ENCODE assay signal across 24 cellular contexts in the genomic region with DNA sequence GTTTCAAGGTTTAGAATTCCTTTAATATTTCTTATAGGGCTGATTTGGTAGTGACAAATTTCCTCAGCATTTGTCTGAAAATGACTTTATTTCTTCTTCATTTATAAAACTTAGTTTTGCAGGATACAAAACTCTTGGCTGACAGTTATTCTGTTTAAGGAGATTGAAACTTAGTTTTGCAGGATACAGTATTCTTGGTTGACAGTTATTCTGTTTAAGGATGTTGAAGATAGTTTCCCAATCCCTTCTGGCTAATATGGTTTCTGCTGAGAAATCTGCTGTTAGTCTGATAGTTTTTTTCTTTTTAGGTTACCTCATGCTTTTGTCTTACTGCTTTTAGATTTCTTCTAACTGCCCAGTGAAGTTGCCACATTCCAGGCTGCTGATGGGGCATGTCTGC.
"Had no signal": no experiment of that assay in that cellular context is flagged by ENCODE, and none has a peak within 500 bp of the region (broad histone marks: within the 10 kb centered on the region; RNA-seq: fewer than 3 reads in every experiment).

No MANE protein-coding gene starts in this region.

- H3K27ac ChIP-seq: hepatocyte, left lung, lower lobe of right lung, ovary, skin epidermis, testis, thyroid gland, transverse colon, upper lobe of left lung, vagina had no signal

- H3K27me3 ChIP-seq: hepatocyte, left lung, ovary, testis, thyroid gland, transverse colon, upper lobe of left lung, vagina had no signal

- H3K4me3 Mint-ChIP-seq: naive thymus-derived CD4-positive, alpha-beta T cell; natural killer cell treated with Interleukin-12 subunit alpha and Interleukin-12 subunit beta and Interleukin-15 and Interleukin-18, amount 100 ng/mL, for 72 hours; stimulated activated effector memory CD8-positive, alpha-beta T cell treated with anti-CD3 and anti-CD28 coated beads, Interleukin-12 subunit alpha, Interleukin-12 subunit beta, amount 100 ng/mL, for 72 hours; stimulated activated naive CD8-positive, alpha-beta T cell treated with anti-CD3 and anti-CD28 coated beads, Interleukin-15, amount 100 ng/mL, for 72 hours had no signal

- H3K27me3 Mint-ChIP-seq: naive thymus-derived CD4-positive, alpha-beta T cell; natural killer cell treated with Interleukin-12 subunit alpha and Interleukin-12 subunit beta and Interleukin-15 and Interleukin-18, amount 100 ng/mL, for 72 hours; progenitor cell of endocrine pancreas; stimulated activated naive CD8-positive, alpha-beta T cell treated with anti-CD3 and anti-CD28 coated beads, Interleukin-15, amount 100 ng/mL, for 72 hours had no signal

- DNase-seq: kidney glomerular epithelial cell; left colon; left lung; lower lobe of right lung; mammary epithelial cell; midbrain; mucosa of descending colon; naive thymus-derived CD4-positive, alpha-beta T cell; ovary; retina; right cardiac atrium; stimulated activated CD4-positive, alpha-beta T cell treated with anti-CD3 and anti-CD28 coated beads, Interleukin-4, amount 100 ng/mL, for 24 hours; stimulated activated naive CD4-positive, alpha-beta T cell; stimulated activated naive CD8-positive, alpha-beta T cell treated with anti-CD3 and anti-CD28 coated beads, Interleukin-15, amount 100 ng/mL, for 72 hours; testis; thyroid gland; transverse colon; upper lobe of left lung had no signal

- H3K36me3 ChIP-seq: left lung, lower lobe of right lung, ovary, thyroid gland, transverse colon, upper lobe of left lung, vagina had no signal

- H3K27ac Mint-ChIP-seq: naive thymus-derived CD4-positive, alpha-beta T cell; natural killer cell treated with Interleukin-12 subunit alpha and Interleukin-12 subunit beta and Interleukin-15 and Interleukin-18, amount 100 ng/mL, for 72 hours; progenitor cell of endocrine pancreas; stimulated activated effector memory CD8-positive, alpha-beta T cell treated with anti-CD3 and anti-CD28 coated beads, Interleukin-12 subunit alpha, Interleukin-12 subunit beta, amount 100 ng/mL, for 72 hours; stimulated activated naive CD8-positive, alpha-beta T cell treated with anti-CD3 and anti-CD28 coated beads, Interleukin-15, amount 100 ng/mL, for 72 hours had no signal

- H3K4me3 ChIP-seq: hepatocyte, left lung, lower lobe of right lung, mucosa of descending colon, ovary, skin epidermis, testis, thyroid gland, transverse colon, upper lobe of left lung, vagina had no signal

- H3K4me2 ChIP-seq: hepatocyte had no signal

- H3K36me3 Mint-ChIP-seq: stimulated activated effector memory CD8-positive, alpha-beta T cell treated with anti-CD3 and anti-CD28 coated beads, Interleukin-12 subunit alpha, Interleukin-12 subunit beta, amount 100 ng/mL, for 72 hours had no signal

- H3K9me3 ChIP-seq: testis, thyroid gland had no signal

- H3K79me2 ChIP-seq: hepatocyte had no signal

- H3K4me1 Mint-ChIP-seq: naive thymus-derived CD4-positive, alpha-beta T cell; stimulated activated effector memory CD8-positive, alpha-beta T cell treated with anti-CD3 and anti-CD28 coated beads, Interleukin-12 subunit alpha, Interleukin-12 subunit beta, amount 100 ng/mL, for 72 hours; stimulated activated naive CD8-positive, alpha-beta T cell treated with anti-CD3 and anti-CD28 coated beads, Interleukin-15, amount 100 ng/mL, for 72 hours had no signal

- H2AFZ ChIP-seq: hepatocyte had no signal

- H3K4me1 ChIP-seq: left lung, lower lobe of right lung, testis, thyroid gland, transverse colon, upper lobe of left lung, vagina had no signal
